In genomic region chr9:77817590-77818311, GRCh38 we compare ENCODE assay signal across 18 cellular contexts.
DNase-seq lines count a peak whose midpoint lies in the region; ATAC-seq, FAIRE-seq and TF ChIP-seq lines count a peak whose summit lies in the region.
"Had no signal": no experiment of that assay in that cellular context is flagged by ENCODE, and none has a peak within 500 bp of the region (broad histone marks: within the 10 kb centered on the region; RNA-seq: fewer than 3 reads in every experiment).

No MANE protein-coding gene starts in this region.

- no peak overlapping the region for H3K4me3 ChIP-seq in brain microvascular endothelial cell (ENCODE audit: low read depth, low read length)
- H3K4me3 ChIP-seq: BLaER1, GM23248, PC-9 had no signal

- H3K36me3 Mint-ChIP-seq in activated CD4-positive, alpha-beta memory T cell treated with anti-CD3 and anti-CD28 coated beads for 36 hours: peaks cover 8% of the 10 kb centered on the region
- H3K36me3 Mint-ChIP-seq in activated CD4-positive, alpha-beta memory T cell treated with anti-CD3 and anti-CD28 coated beads, Interleukin-2, amount 10 ng/mL, durations not matched to agents 7 days and 5 days (ENCODE audit: low read depth): peaks cover 13% of the 10 kb centered on the region
- H3K36me3 Mint-ChIP-seq in progenitor cell of endocrine pancreas (ENCODE audit: insufficient read depth): peaks cover 2% of the 10 kb centered on the region
- peaks cover 10% of the 10 kb centered on the region for H3K36me3 Mint-ChIP-seq in activated T-cell treated with anti-CD3 and anti-CD28 coated beads, Interleukin-2, amount 50 U/mL, for 4 hours (ENCODE audit: insufficient read depth)

- in situ Hi-C loops in brain microvascular endothelial cell (cut with HindIII; ENCODE audit: low pct_ligation_motif_present, low sequenced_read_pairs): no loop called here

- intact Hi-C loops in activated CD4-positive, alpha-beta memory T cell treated with anti-CD3 and anti-CD28 coated beads for 36 hours (cut with micrococcal nuclease): loop anchor here (2.0 to 5.0 kb wide), 2 partner anchors 51 to 90 kb away; no protein-coding TSS in a partner anchor

- no peak for TF ChIP-seq POLR2A in H54 (IDR thresholded peaks at IDR 0.05; ENCODE audit: low read depth, low read length)

- FAIRE-seq in H54 (lab: Jason Lieb, UNC): peak; percentile 93

- no peaks in the 10 kb centered on the region for H3K27me3 ChIP-seq in brain microvascular endothelial cell (replicated peaks)
- H3K27me3 ChIP-seq: BLaER1 had no signal

- ATAC-seq in activated T-cell treated with anti-CD3 and anti-CD28 coated beads, Interleukin-2, amount 50 U/mL, for 4 hours: no peak

- no peak for TF ChIP-seq CTCF in progenitor cell of endocrine pancreas (IDR thresholded peaks at IDR 0.05; ENCODE audit: unreplicated experiment)
- TF ChIP-seq CTCF in brain microvascular endothelial cell (IDR thresholded peaks at IDR 0.05; ENCODE audit: low read depth, low read length, missing control alignments): no peak

- CTCF ChIA-PET in activated CD4-positive, alpha-beta memory T cell treated with anti-CD3 and anti-CD28 coated beads for 36 hours (lab: Charles Lee): interaction anchor here (0.7 to 1.1 kb wide), 3 partner anchors 19 to 362 kb away, joined by 3 read pairs; no protein-coding TSS in a partner anchor
- CTCF ChIA-PET in activated CD4-positive, alpha-beta memory T cell treated with anti-CD3 and anti-CD28 coated beads, Interleukin-2, amount 10 ng/mL, durations not matched to agents 7 days and 5 days (lab: Charles Lee): interaction anchor here (0.7 kb wide), 2 partner anchors 217 to 479 kb away, joined by 3 read pairs; no protein-coding TSS in a partner anchor

- POLR2A ChIA-PET in activated CD4-positive, alpha-beta memory T cell treated with anti-CD3 and anti-CD28 coated beads for 36 hours (lab: Charles Lee): interaction anchor here (1.3 kb wide), 1 partner anchor 24 kb away, joined by 3 read pairs; no protein-coding TSS in a partner anchor
- POLR2A ChIA-PET in activated CD4-positive, alpha-beta memory T cell treated with anti-CD3 and anti-CD28 coated beads, Interleukin-2, amount 10 ng/mL, durations not matched to agents 7 days and 5 days (lab: Charles Lee): interaction anchor here (1.2 kb wide), 1 partner anchor 9 kb away, joined by 3 read pairs; no protein-coding TSS in a partner anchor

- H3K27ac ChIP-seq in brain microvascular endothelial cell: no peak overlapping the region
- H3K27ac ChIP-seq: BLaER1, GM23248, PC-9 had no signal

- H3K4me3 Mint-ChIP-seq in activated CD4-positive, alpha-beta memory T cell treated with anti-CD3 and anti-CD28 coated beads for 36 hours: no peak overlapping the region
- H3K4me3 Mint-ChIP-seq in activated CD4-positive, alpha-beta memory T cell treated with anti-CD3 and anti-CD28 coated beads, Interleukin-2, amount 10 ng/mL, durations not matched to agents 7 days and 5 days: no peak overlapping the region
- H3K4me3 Mint-ChIP-seq in progenitor cell of endocrine pancreas (ENCODE audit: low read depth): no peak overlapping the region
- H3K4me3 Mint-ChIP-seq in activated T-cell treated with anti-CD3 and anti-CD28 coated beads, Interleukin-2, amount 50 U/mL, for 4 hours: no peak overlapping the region

- H3K27me3 Mint-ChIP-seq in activated CD4-positive, alpha-beta memory T cell treated with anti-CD3 and anti-CD28 coated beads for 36 hours: no peaks in the 10 kb centered on the region
- no peaks in the 10 kb centered on the region for H3K27me3 Mint-ChIP-seq in activated CD4-positive, alpha-beta memory T cell treated with anti-CD3 and anti-CD28 coated beads, Interleukin-2, amount 10 ng/mL, durations not matched to agents 7 days and 5 days
- no peaks in the 10 kb centered on the region for H3K27me3 Mint-ChIP-seq in progenitor cell of endocrine pancreas
- H3K27me3 Mint-ChIP-seq in activated T-cell treated with anti-CD3 and anti-CD28 coated beads, Interleukin-2, amount 50 U/mL, for 4 hours (ENCODE audit: low read depth): no peaks in the 10 kb centered on the region

- H3K4me1 Mint-ChIP-seq in activated CD4-positive, alpha-beta memory T cell treated with anti-CD3 and anti-CD28 coated beads for 36 hours (ENCODE audit: low read depth): peaks cover 35% of the 10 kb centered on the region
- peaks cover 28% of the 10 kb centered on the region for H3K4me1 Mint-ChIP-seq in activated CD4-positive, alpha-beta memory T cell treated with anti-CD3 and anti-CD28 coated beads, Interleukin-2, amount 10 ng/mL, durations not matched to agents 7 days and 5 days
- peaks cover 14% of the 10 kb centered on the region for H3K4me1 Mint-ChIP-seq in progenitor cell of endocrine pancreas (ENCODE audit: low read depth)
- H3K4me1 Mint-ChIP-seq in activated T-cell treated with anti-CD3 and anti-CD28 coated beads, Interleukin-2, amount 50 U/mL, for 4 hours (ENCODE audit: low read depth): peaks cover 14% of the 10 kb centered on the region

- H3K9me3 Mint-ChIP-seq in activated CD4-positive, alpha-beta memory T cell treated with anti-CD3 and anti-CD28 coated beads for 36 hours: no peaks in the 10 kb centered on the region
- H3K9me3 Mint-ChIP-seq in activated CD4-positive, alpha-beta memory T cell treated with anti-CD3 and anti-CD28 coated beads, Interleukin-2, amount 10 ng/mL, durations not matched to agents 7 days and 5 days: no peaks in the 10 kb centered on the region
- no peaks in the 10 kb centered on the region for H3K9me3 Mint-ChIP-seq in progenitor cell of endocrine pancreas (ENCODE audit: low read depth)
- H3K9me3 Mint-ChIP-seq in activated T-cell treated with anti-CD3 and anti-CD28 coated beads, Interleukin-2, amount 50 U/mL, for 4 hours: no peaks in the 10 kb centered on the region

- H3K27ac Mint-ChIP-seq in activated CD4-positive, alpha-beta memory T cell treated with anti-CD3 and anti-CD28 coated beads for 36 hours: peak overlapping the region; percentile 38
- no peak overlapping the region for H3K27ac Mint-ChIP-seq in activated CD4-positive, alpha-beta memory T cell treated with anti-CD3 and anti-CD28 coated beads, Interleukin-2, amount 10 ng/mL, durations not matched to agents 7 days and 5 days
- H3K27ac Mint-ChIP-seq in progenitor cell of endocrine pancreas: peak overlapping the region; percentile 23

- no peaks in the 10 kb centered on the region for H3K36me3 ChIP-seq in brain microvascular endothelial cell (replicated peaks)

- DNase-seq in activated CD4-positive, alpha-beta memory T cell treated with anti-CD3 and anti-CD28 coated beads for 36 hours: no peak
- DNase-seq in activated CD4-positive, alpha-beta memory T cell treated with anti-CD3 and anti-CD28 coated beads, Interleukin-2, amount 10 ng/mL, durations not matched to agents 7 days and 5 days: no peak
- DNase-seq in H54 (ENCODE audit: insufficient read length, low spot score) (no peak), NCI-H526 treated with DMSO at 0.1 percent for 48 hours (lab: John Stamatoyannopoulos, UW) (peak; percentile 19), progenitor cell of endocrine pancreas (ENCODE audit: low spot score, unreplicated experiment) (no peak), inferior parietal cortex (ENCODE audit: extremely low spot score) (no peak), brain microvascular endothelial cell (no peak)
- DNase-seq in activated T-cell treated with anti-CD3 and anti-CD28 coated beads, Interleukin-2, amount 50 U/mL, for 4 hours: no peak
- DNase-seq: 8988T, DMS153, EL, GM23248, NCI-H146, NCI-H2227 treated with DMSO at 0.1 percent for 48 hours, PC-9, SK-N-SH, T-helper 1 cell had no signal
